12 cellular contexts compared by ENCODE assay signal in genomic region chr6:110097443-110097842, GRCh38.
A peak's percentile ranks its signal among the peaks of the same experiment; 100 is the strongest.
DNase-seq lines count a peak whose midpoint lies in the region; ATAC-seq, FAIRE-seq and TF ChIP-seq lines count a peak whose summit lies in the region.
"Had no signal": no experiment of that assay in that cellular context is flagged by ENCODE, and none has a peak within 500 bp of the region (broad histone marks: within the 10 kb centered on the region; RNA-seq: fewer than 3 reads in every experiment).

No MANE protein-coding gene starts in this region.

- H3K36me3 ChIP-seq in spleen: peaks cover 0 to 6% (median 0%) of the 10 kb centered on the region in 6 donors

- ATAC-seq in HG03571 (IDR thresholded peaks at IDR 0.05; ENCODE audit: unreplicated experiment): no peak
- no peak for ATAC-seq in stimulated activated naive CD8-positive, alpha-beta T cell treated with anti-CD3 and anti-CD28 coated beads, Interleukin-15, Interleukin-2, amounts not matched to agents 100 U/mL and 50 U/mL, for 24 hours
- ATAC-seq: activated CD8-positive, alpha-beta T cell treated with anti-CD3 and anti-CD28 coated beads for 36 hours had no signal

- no peak for TF ChIP-seq CTCF in spleen (IDR thresholded peaks at IDR 0.05 in 8 of 11, conservative IDR thresholded peaks at IDR 0.05 in 3 of 11)
- TF ChIP-seq CTCF in D721Med (IDR thresholded peaks at IDR 0.05; ENCODE audit: insufficient read depth, missing control alignments): no peak

- FAIRE-seq in GM12892 (lab: Jason Lieb, UNC): no peak
- no peak for FAIRE-seq in D721Med (lab: Jason Lieb, UNC)

- H3K27ac ChIP-seq in caudate nucleus (ENCODE audit: low read depth, low read length): peak overlapping the region; percentile 18
- peak overlapping the region in 6 of 8 donors; percentile 50 to 66 (median 64) for H3K27ac ChIP-seq in spleen

- H3K4me3 ChIP-seq in spleen: no peak overlapping the region

- no peaks in the 10 kb centered on the region for H3K9me3 ChIP-seq in spleen

- H3K4me1 ChIP-seq in spleen: peaks cover 0 to 22% (median 8%) of the 10 kb centered on the region in 6 donors

- TF ChIP-seq POLR2A in spleen (IDR thresholded peaks at IDR 0.05) (no peak), GM12892 (IDR thresholded peaks at IDR 0.05; ENCODE audit: low read depth, low read length) (no peak)

- WGBS in spleen, 5 donors: 56 to 63% (median 60%) methylated on average over 3 of the region's 3 CpGs

- no peaks in the 10 kb centered on the region for H3K27me3 ChIP-seq in spleen (replicated peaks in 1 of 7)

- DNase-seq in HS-27A (ENCODE audit: low read depth) (peak; percentile 7), caudate nucleus (lab: John Stamatoyannopoulos, UW) (no peak), iris pigment epithelial cell (ENCODE audit: low read depth) (peak; percentile 3), spleen (no peak), GM12892 (ENCODE audit: insufficient read length) (no peak), D721Med (ENCODE audit: insufficient read length, low spot score) (no peak)
- DNase-seq in stimulated activated naive CD8-positive, alpha-beta T cell treated with anti-CD3 and anti-CD28 coated beads, Interleukin-15, Interleukin-2, amounts not matched to agents 100 U/mL and 50 U/mL, for 24 hours: no peak
- DNase-seq: activated CD8-positive, alpha-beta T cell treated with anti-CD3 and anti-CD28 coated beads for 36 hours; head of caudate nucleus; Kasumi-1; NCI-H446 treated with DMSO at 0.1 percent for 48 hours had no signal

- intact Hi-C loops in spleen (cut with DNase I; ENCODE audit: low total_unique reads): no loop called here

Comparison
In these comparisons a context has a peak if more than half of its experiments do, and no peak if none do; other contexts are left out.
1. DNase-seq: peak in HS-27A (single experiment) and iris pigment epithelial cell (single experiment); none in caudate nucleus (0 of 61), spleen (single experiment), GM12892 (single experiment), stimulated activated naive CD8-positive, alpha-beta T cell treated with anti-CD3 and anti-CD28 coated beads, Interleukin-15, Interleukin-2, amounts not matched to agents 100 U/mL and 50 U/mL, for 24 hours (single experiment) and D721Med (single experiment).